Comparison of ENCODE assay signal across 27 cellular contexts in genomic region chr1:24999906-25000305, GRCh38.
A peak's percentile ranks its signal among the peaks of the same experiment; 100 is the strongest.
DNase-seq lines count a peak whose midpoint lies in the region; ATAC-seq, FAIRE-seq and TF ChIP-seq lines count a peak whose summit lies in the region.
"Had no signal": no experiment of that assay in that cellular context is flagged by ENCODE, and none has a peak within 500 bp of the region (broad histone marks: within the 10 kb centered on the region; RNA-seq: fewer than 3 reads in every experiment).

No MANE protein-coding gene starts in this region.

- no peak overlapping the region for H3K4me3 Mint-ChIP-seq in activated CD8-positive, alpha-beta memory T cell treated with anti-CD3 and anti-CD28 coated beads, Interleukin-2, amount 10 ng/mL, durations not matched to agents 7 days and 5 days
- no peak overlapping the region for H3K4me3 Mint-ChIP-seq in CD4-positive, CD25-positive, alpha-beta regulatory T cell
- no peak overlapping the region for H3K4me3 Mint-ChIP-seq in activated CD8-positive, alpha-beta T cell treated with anti-CD3 and anti-CD28 coated beads for 36 hours

- POLR2A ChIA-PET in activated CD8-positive, alpha-beta T cell treated with anti-CD3 and anti-CD28 coated beads for 36 hours (lab: Charles Lee), result interaction anchor here (1.4 to 11.3 kb wide), 4 partner anchors 8 to 25 kb away, joined by 5 to 120 read pairs (median 7); no protein-coding TSS in a partner anchor

- DNase-seq in activated CD8-positive, alpha-beta memory T cell treated with anti-CD3 and anti-CD28 coated beads, Interleukin-2, amount 10 ng/mL, durations not matched to agents 7 days and 5 days, result no peak
- no peak for DNase-seq in activated CD8-positive, alpha-beta memory T cell treated with anti-CD3 and anti-CD28 coated beads for 24 hours
- DNase-seq in CD4-positive, CD25-positive, alpha-beta regulatory T cell, result no peak
- DNase-seq in activated CD8-positive, alpha-beta T cell treated with anti-CD3 and anti-CD28 coated beads for 36 hours, result no peak
- peak; percentile 17 for DNase-seq in kidney
- DNase-seq in D341Med (ENCODE audit: low spot score), result no peak
- no peak for DNase-seq in vagina (ENCODE audit: extremely low spot score in 2 of 2)
- DNase-seq in ACHN, result no peak
- DNase-seq: activated CD4-positive, alpha-beta T cell treated with anti-CD3 and anti-CD28 coated beads for 1 hour; dermis blood vessel endothelial cell; EL; islet precursor cell; mammary epithelial cell; NCI-H1694 treated with DMSO at 0.1 percent for 48 hours; NCI-H526 treated with DMSO at 0.1 percent for 48 hours; occipital lobe; Peyer's patch; SJCRH30; stimulated activated CD4-positive, alpha-beta T cell treated with anti-CD3 and anti-CD28 coated beads, Interleukin-2, amount 100 ng/mL, for 24 hours; T-helper 1 cell; testis had no signal

- intact Hi-C loops in activated CD8-positive, alpha-beta T cell treated with anti-CD3 and anti-CD28 coated beads for 36 hours (cut with micrococcal nuclease), result loop anchor here (10.0 kb wide), 1 partner anchor 565 kb away; no protein-coding TSS in a partner anchor
- intact Hi-C loops in kidney (cut with DNase I) (no loop called here), vagina (cut with DNase I) (no loop called here)

- H3K4me1 Mint-ChIP-seq in activated CD8-positive, alpha-beta memory T cell treated with anti-CD3 and anti-CD28 coated beads, Interleukin-2, amount 10 ng/mL, durations not matched to agents 7 days and 5 days, result peaks cover 89% of the 10 kb centered on the region
- H3K4me1 Mint-ChIP-seq in CD4-positive, CD25-positive, alpha-beta regulatory T cell, result peaks cover 0 to 68% (median 12%) of the 10 kb centered on the region in 4 donors
- H3K4me1 Mint-ChIP-seq in activated CD8-positive, alpha-beta T cell treated with anti-CD3 and anti-CD28 coated beads for 36 hours (ENCODE audit: low read depth), result peaks cover 89% of the 10 kb centered on the region

- ATAC-seq in activated CD8-positive, alpha-beta memory T cell treated with anti-CD3 and anti-CD28 coated beads, Interleukin-2, amount 10 ng/mL, durations not matched to agents 7 days and 5 days, result no peak
- no peak for ATAC-seq in CD4-positive, CD25-positive, alpha-beta regulatory T cell (ENCODE audit: low read depth in 2 of 2)
- ATAC-seq in activated CD8-positive, alpha-beta T cell treated with anti-CD3 and anti-CD28 coated beads for 36 hours, result no peak

- no peak for TF ChIP-seq POLR2A in vagina (IDR thresholded peaks at IDR 0.05)

- FAIRE-seq in kidney (lab: Jason Lieb, UNC), result no peak
- FAIRE-seq: D721Med, HTR-8/SVneo, urothelium cell line had no signal

- no peaks in the 10 kb centered on the region for H3K27me3 ChIP-seq in CD4-positive, CD25-positive, alpha-beta regulatory T cell (ENCODE audit: control insufficient read depth, insufficient read depth, low read length)
- no peaks in the 10 kb centered on the region for H3K27me3 ChIP-seq in vagina
- H3K27me3 ChIP-seq: Peyer's patch, testis had no signal

- in situ Hi-C loops in ACHN (cut with HindIII; ENCODE audit: low pct_ligation_motif_present, low pct_unique_long_range_greater_than_20kb, low sequenced_read_pairs), result no loop called here

- no peaks in the 10 kb centered on the region for H3K9me3 Mint-ChIP-seq in activated CD8-positive, alpha-beta memory T cell treated with anti-CD3 and anti-CD28 coated beads, Interleukin-2, amount 10 ng/mL, durations not matched to agents 7 days and 5 days (ENCODE audit: low read depth)
- H3K9me3 Mint-ChIP-seq in CD4-positive, CD25-positive, alpha-beta regulatory T cell, result peaks cover 0 to 2% (median 0%) of the 10 kb centered on the region in 7 donors
- peaks cover 7% of the 10 kb centered on the region for H3K9me3 Mint-ChIP-seq in activated CD8-positive, alpha-beta T cell treated with anti-CD3 and anti-CD28 coated beads for 36 hours

- H3K4me3 ChIP-seq in CD4-positive, CD25-positive, alpha-beta regulatory T cell (ENCODE audit: low read depth, low read length), result no peak overlapping the region
- H3K4me3 ChIP-seq in kidney (ENCODE audit: low read length in 2 of 2) (no peak overlapping the region), vagina (no peak overlapping the region)
- H3K4me3 ChIP-seq: HAP-1, Peyer's patch, SJCRH30, skin epidermis, testis had no signal

- no peaks in the 10 kb centered on the region for H3K9me3 ChIP-seq in CD4-positive, CD25-positive, alpha-beta regulatory T cell (ENCODE audit: control insufficient read depth in 2 of 2, low read length in 2 of 2)
- H3K9me3 ChIP-seq in kidney (ENCODE audit: control insufficient read depth in 1 of 2, low read length in 2 of 2) (no peaks in the 10 kb centered on the region), vagina (no peaks in the 10 kb centered on the region)
- H3K9me3 ChIP-seq: HAP-1, Peyer's patch, SJCRH30, testis had no signal

- no peak overlapping the region for H3K9ac ChIP-seq in kidney (ENCODE audit: low read length in 2 of 2)
- H3K9ac ChIP-seq: KMS-11 had no signal

- CTCF ChIA-PET in activated CD8-positive, alpha-beta memory T cell treated with anti-CD3 and anti-CD28 coated beads, Interleukin-2, amount 10 ng/mL, durations not matched to agents 7 days and 5 days (lab: Charles Lee), result interaction anchor here (1.0 to 10.7 kb wide), 5 partner anchors 13 to 37 kb away, joined by 3 to 108 read pairs (median 4); no protein-coding TSS in a partner anchor
- CTCF ChIA-PET in activated CD8-positive, alpha-beta T cell treated with anti-CD3 and anti-CD28 coated beads for 36 hours (lab: Charles Lee), result interaction anchor here (1.5 to 1.7 kb wide), 2 partner anchors 9 to 44 kb away, joined by 3 to 6 read pairs; no protein-coding TSS in a partner anchor

- no peaks in the 10 kb centered on the region for H3K36me3 ChIP-seq in CD4-positive, CD25-positive, alpha-beta regulatory T cell (ENCODE audit: control insufficient read depth, insufficient read depth, low read length)
- H3K36me3 ChIP-seq in kidney (ENCODE audit: control insufficient read depth in 1 of 2, insufficient read depth in 2 of 2, low read length in 2 of 2) (no peaks in the 10 kb centered on the region), vagina (no peaks in the 10 kb centered on the region)
- H3K36me3 ChIP-seq: HAP-1, Peyer's patch, SJCRH30 had no signal

- peaks cover 21% of the 10 kb centered on the region for H3K4me1 ChIP-seq in CD4-positive, CD25-positive, alpha-beta regulatory T cell (ENCODE audit: control insufficient read depth, insufficient read depth, low read length, poor library complexity, severe bottlenecking)
- H3K4me1 ChIP-seq in kidney (ENCODE audit: control insufficient read depth in 1 of 2, insufficient read depth in 1 of 2, low read depth in 1 of 2, low read length in 2 of 2) (no peaks in the 10 kb centered on the region), vagina (no peaks in the 10 kb centered on the region)
- H3K4me1 ChIP-seq: HAP-1, SJCRH30, testis had no signal

- TF ChIP-seq CTCF in activated CD8-positive, alpha-beta T cell treated with anti-CD3 and anti-CD28 coated beads for 36 hours (IDR thresholded peaks at IDR 0.05), result no peak
- TF ChIP-seq CTCF in kidney (IDR thresholded peaks at IDR 0.05; ENCODE audit: borderline replicate concordance, extremely low read depth, insufficient read depth) (no peak), vagina (IDR thresholded peaks at IDR 0.05) (no peak)

- peak overlapping the region; percentile 78 for H3K27ac Mint-ChIP-seq in activated CD8-positive, alpha-beta memory T cell treated with anti-CD3 and anti-CD28 coated beads, Interleukin-2, amount 10 ng/mL, durations not matched to agents 7 days and 5 days
- H3K27ac Mint-ChIP-seq in CD4-positive, CD25-positive, alpha-beta regulatory T cell, result peak overlapping the region in 2 of 3 donors; percentile 81 to 82
- peak overlapping the region; percentile 92 for H3K27ac Mint-ChIP-seq in activated CD8-positive, alpha-beta T cell treated with anti-CD3 and anti-CD28 coated beads for 36 hours

- no peaks in the 10 kb centered on the region for H3K27me3 Mint-ChIP-seq in activated CD8-positive, alpha-beta memory T cell treated with anti-CD3 and anti-CD28 coated beads, Interleukin-2, amount 10 ng/mL, durations not matched to agents 7 days and 5 days
- H3K27me3 Mint-ChIP-seq in CD4-positive, CD25-positive, alpha-beta regulatory T cell, result no peaks in the 10 kb centered on the region
- no peaks in the 10 kb centered on the region for H3K27me3 Mint-ChIP-seq in activated CD8-positive, alpha-beta T cell treated with anti-CD3 and anti-CD28 coated beads for 36 hours

- H3K27ac ChIP-seq in CD4-positive, CD25-positive, alpha-beta regulatory T cell (ENCODE audit: insufficient read depth, low read length, poor library complexity, severe bottlenecking), result no peak overlapping the region
- H3K27ac ChIP-seq in kidney (ENCODE audit: low read depth in 2 of 2, low read length in 2 of 2) (no peak overlapping the region), vagina (no peak overlapping the region)
- H3K27ac ChIP-seq: KMS-11, Peyer's patch, SJCRH30, skin epidermis, testis had no signal

- peaks cover 10% of the 10 kb centered on the region for H3K36me3 Mint-ChIP-seq in activated CD8-positive, alpha-beta memory T cell treated with anti-CD3 and anti-CD28 coated beads, Interleukin-2, amount 10 ng/mL, durations not matched to agents 7 days and 5 days
- H3K36me3 Mint-ChIP-seq in CD4-positive, CD25-positive, alpha-beta regulatory T cell, result peaks cover 4% of the 10 kb centered on the region
- H3K36me3 Mint-ChIP-seq in activated CD8-positive, alpha-beta T cell treated with anti-CD3 and anti-CD28 coated beads for 36 hours (ENCODE audit: low read depth), result peaks cover 41% of the 10 kb centered on the region
